16 cellular contexts compared by ENCODE assay signal in the genomic region with DNA sequence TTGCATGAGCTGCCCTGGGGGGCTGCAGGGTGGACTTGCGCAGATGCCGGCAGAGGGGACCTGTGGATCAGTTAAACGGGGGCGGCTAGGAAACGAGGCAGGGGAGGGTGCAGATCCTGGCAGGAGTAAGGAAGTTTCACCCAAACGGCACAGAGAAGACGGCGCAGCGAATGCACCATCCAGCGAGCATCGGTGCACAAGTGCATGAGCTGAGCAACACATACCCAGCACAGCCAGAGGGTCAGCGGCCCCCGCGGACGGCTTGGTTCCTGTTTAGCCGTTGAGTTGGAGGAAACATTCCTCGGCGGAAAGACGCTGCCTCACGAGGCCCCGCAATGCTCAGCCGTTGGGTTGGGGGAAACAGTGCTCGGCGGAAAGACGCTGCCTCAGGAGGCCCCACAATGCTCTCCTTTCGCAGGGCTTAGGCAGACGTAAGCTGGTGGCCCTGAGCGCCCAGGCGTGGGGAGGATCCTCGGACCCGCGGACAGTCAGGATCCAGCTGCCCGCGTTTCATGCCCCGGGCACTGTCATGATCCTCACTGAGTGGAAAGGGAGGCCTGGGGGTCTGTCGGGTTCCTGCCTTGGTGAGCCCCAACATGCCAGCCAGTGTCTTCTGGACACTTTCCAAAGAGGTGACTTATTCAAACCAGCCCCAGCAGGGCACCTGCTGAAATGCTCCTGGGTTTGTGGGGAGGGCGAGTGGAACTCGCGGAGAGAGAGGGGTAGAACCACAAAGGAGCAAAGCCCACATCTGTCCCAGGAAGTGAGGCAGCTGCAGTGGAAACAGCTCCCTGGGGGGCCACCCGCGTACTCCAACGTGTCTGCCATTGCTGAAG.
DNase-seq lines count a peak whose midpoint lies in the region; TF ChIP-seq lines count a peak whose summit lies in the region.
"Had no signal": no experiment of that assay in that cellular context is flagged by ENCODE, and none has a peak within 500 bp of the region (broad histone marks: within the 10 kb centered on the region; RNA-seq: fewer than 3 reads in every experiment).

No MANE protein-coding gene starts in this region.

- H3K36me3 ChIP-seq in KOPT-K1 (ENCODE audit: insufficient read depth, low read length) = no peaks in the 10 kb centered on the region

- H3K4me3 Mint-ChIP-seq in CD14-positive monocyte = peak overlapping the region in 1 of 2 donors; percentile 60
- no peak overlapping the region for H3K4me3 Mint-ChIP-seq in osteocyte (ENCODE audit: unreplicated experiment)
- H3K4me3 Mint-ChIP-seq: activated T-helper 1 cell treated with anti-CD3 and anti-CD28 coated beads, Interleukin-12 subunit alpha, Interleukin-12 subunit beta, Interleukin-2, Interleukin-4 antibody, amounts not matched to agents 30 ng/mL and 10 ng/mL and 1 ng/mL, durations not matched to agents 14 hours and 24 hours and 36 hours; B cell had no signal

- H3K9me3 ChIP-seq in KOPT-K1 (ENCODE audit: insufficient read depth, low read length, poor library complexity, severe bottlenecking) = no peaks in the 10 kb centered on the region
- H3K9me3 ChIP-seq: psoas muscle had no signal

- H3K36me3 Mint-ChIP-seq in CD14-positive monocyte (peaks cover 0 to 2% of the 10 kb centered on the region in 2 donors), osteocyte (ENCODE audit: unreplicated experiment) (no peaks in the 10 kb centered on the region)

- peak overlapping the region in 4 of 7 donors; percentile 30 to 90 (median 86) for H3K27ac Mint-ChIP-seq in CD14-positive monocyte
- no peak overlapping the region for H3K27ac Mint-ChIP-seq in osteocyte (ENCODE audit: unreplicated experiment)
- H3K27ac Mint-ChIP-seq: activated T-helper 1 cell treated with anti-CD3 and anti-CD28 coated beads, Interleukin-12 subunit alpha, Interleukin-12 subunit beta, Interleukin-2, Interleukin-4 antibody, amounts not matched to agents 30 ng/mL and 10 ng/mL and 1 ng/mL, durations not matched to agents 14 hours and 24 hours and 36 hours; B cell had no signal

- H3K27me3 Mint-ChIP-seq in CD14-positive monocyte (ENCODE audit: low read depth in 3 of 3) (peaks cover 0 to 2% (median 0%) of the 10 kb centered on the region in 3 donors), osteocyte (ENCODE audit: unreplicated experiment) (no peaks in the 10 kb centered on the region)
- H3K27me3 Mint-ChIP-seq: B cell had no signal

- peak overlapping the region; percentile 52 for H3K27ac ChIP-seq in KOPT-K1 (ENCODE audit: low read depth, low read length, poor library complexity, severe bottlenecking)
- H3K27ac ChIP-seq: psoas muscle had no signal

- intact Hi-C loops in CD14-positive monocyte (cut with micrococcal nuclease) = no loop called here

- DNase-seq in CD14-positive monocyte (ENCODE audit: low spot score) = peak; percentile 38
- DNase-seq in epidermal melanocyte (ENCODE audit: insufficient read length, low spot score) = peak; percentile 7
- peak; percentile 76 for DNase-seq in osteocyte (ENCODE audit: extremely low spot score, unreplicated experiment)
- no peak for DNase-seq in effector CD8-positive, alpha-beta T cell (lab: John Stamatoyannopoulos, UW)
- no peak for DNase-seq in SK-N-DZ (ENCODE audit: low spot score)
- no peak for DNase-seq in NCI-H446 (lab: John Stamatoyannopoulos, UW)
- DNase-seq: activated CD4-positive, alpha-beta T cell treated with anti-CD3 and anti-CD28 coated beads for 4 hours; hypothalamus; NCI-H1105; NCI-H2171; SHP77; T-helper 2 cell had no signal

- H3K9me3 Mint-ChIP-seq in CD14-positive monocyte = peaks cover 0 to 3% (median 0%) of the 10 kb centered on the region in 7 donors
- no peaks in the 10 kb centered on the region for H3K9me3 Mint-ChIP-seq in osteocyte (ENCODE audit: unreplicated experiment)
- H3K9me3 Mint-ChIP-seq: activated T-helper 1 cell treated with anti-CD3 and anti-CD28 coated beads, Interleukin-12 subunit alpha, Interleukin-12 subunit beta, Interleukin-2, Interleukin-4 antibody, amounts not matched to agents 30 ng/mL and 10 ng/mL and 1 ng/mL, durations not matched to agents 14 hours and 24 hours and 36 hours had no signal

- peaks cover 49% of the 10 kb centered on the region for H3K4me1 Mint-ChIP-seq in CD14-positive monocyte
- no peaks in the 10 kb centered on the region for H3K4me1 Mint-ChIP-seq in osteocyte (ENCODE audit: unreplicated experiment)

- TF ChIP-seq CTCF in CD14-positive monocyte (IDR thresholded peaks at IDR 0.05) = no peak
- TF ChIP-seq CTCF in osteocyte (IDR thresholded peaks at IDR 0.05) = no peak

Comparison
In these comparisons a context has a peak if more than half of its experiments do, and no peak if none do; other contexts are left out.
1. DNase-seq: peak in CD14-positive monocyte (single experiment), epidermal melanocyte (single experiment) and osteocyte (single experiment); none in effector CD8-positive, alpha-beta T cell (single experiment), SK-N-DZ (single experiment) and NCI-H446 (0 of 2).